Comparison of ENCODE assay signal across 8 cellular contexts in genomic region chrX:130339408-130340222, GRCh38. TPM values are rescaled to one million over a fixed set of nuclear protein-coding genes. Genes with fewer than 3 reads are reported as not detected.
DNase-seq lines count a peak whose midpoint lies in the region; ATAC-seq, FAIRE-seq and TF ChIP-seq lines count a peak whose summit lies in the region.

Gene SLC25A14, plus strand, starts transcription at chrX:130339919. Its CDS starts 360 bp downstream, at chrX:130340279.

- CTCF ChIA-PET in naive thymus-derived CD4-positive, alpha-beta T cell (lab: Charles Lee), result interaction anchor here (0.6 kb wide), 1 partner anchor 500 kb away, joined by 3 read pairs; no protein-coding TSS in a partner anchor

- peak within 1 kb of the TSS; percentile 87 for H3K27ac ChIP-seq in DND-41 (ENCODE audit: low read length)
- peak within 1 kb of the TSS; percentile 68 for H3K27ac ChIP-seq in naive thymus-derived CD4-positive, alpha-beta T cell (ENCODE audit: low read depth, low read length)

- no peaks in the 10 kb centered on the region for H3K36me3 ChIP-seq in DND-41 (ENCODE audit: insufficient read depth, low read length)
- no peaks in the 10 kb centered on the region for H3K36me3 ChIP-seq in naive thymus-derived CD4-positive, alpha-beta T cell (ENCODE audit: control insufficient read depth in 2 of 3, insufficient read depth in 3 of 3, low read length in 3 of 3)

- intact Hi-C loops in naive thymus-derived CD4-positive, alpha-beta T cell (cut with micrococcal nuclease), result loop anchor here (1.0 to 10.0 kb wide), 6 partner anchors 62 to 1473 kb away; partner anchors contain the start of genes ENOX2 (in 2 of the 2), ZNF280C (in 2 of the 2) and RBMX2 (in 1 of the 2)

- ATAC-seq in DND-41 (ENCODE audit: insufficient read depth, low read depth) (peak; percentile 92), GM21737 (IDR thresholded peaks at IDR 0.05; ENCODE audit: unreplicated experiment) (peak; percentile 96)
- peak; percentile 94 for ATAC-seq in naive thymus-derived CD4-positive, alpha-beta T cell

- no peaks in the 10 kb centered on the region for H3K9me3 ChIP-seq in DND-41 (ENCODE audit: insufficient read depth, low read length, severe bottlenecking)
- H3K9me3 ChIP-seq in naive thymus-derived CD4-positive, alpha-beta T cell (ENCODE audit: control insufficient read depth in 2 of 3, low read length in 3 of 3), result no peaks in the 10 kb centered on the region

- POLR2A ChIA-PET in naive thymus-derived CD4-positive, alpha-beta T cell (lab: Charles Lee), result interaction anchor here (1.0 kb wide), 1 partner anchor 170 kb away, joined by 3 read pairs; no protein-coding TSS in a partner anchor

- peaks cover 2% of the 10 kb centered on the region; the same call in 1 of the 2 replicates for H3K79me2 ChIP-seq in DND-41 (ENCODE audit: insufficient read depth, low read length)

- H4K20me1 ChIP-seq in DND-41 (ENCODE audit: insufficient read depth, low read length), result no peaks in the 10 kb centered on the region

- H3K9ac ChIP-seq in DND-41 (ENCODE audit: low read depth, low read length), result peak within 1 kb of the TSS; percentile 71

- peak within 1 kb of the TSS; percentile 81 for H3K4me2 ChIP-seq in DND-41 (ENCODE audit: insufficient read depth, low read length)

- H2AFZ ChIP-seq in DND-41 (ENCODE audit: low read depth, low read length), result peak within 1 kb of the TSS; percentile 90

- H3K27ac Mint-ChIP-seq in naive thymus-derived CD4-positive, alpha-beta T cell, result peak within 1 kb of the TSS; percentile 80 to 95 (median 90)

- no peaks in the 10 kb centered on the region for H3K27me3 ChIP-seq in DND-41 (ENCODE audit: insufficient read depth, low read length, poor library complexity)
- no peaks in the 10 kb centered on the region for H3K27me3 ChIP-seq in naive thymus-derived CD4-positive, alpha-beta T cell (ENCODE audit: control insufficient read depth in 2 of 2, insufficient read depth in 2 of 2, low read length in 2 of 2)

- peak; percentile 12 for FAIRE-seq in RCC 7860 (lab: Jason Lieb, UNC)

- peaks cover 0 to 1% (median 0%) of the 10 kb centered on the region in 11 donors for H3K9me3 Mint-ChIP-seq in naive thymus-derived CD4-positive, alpha-beta T cell

- H3K36me3 Mint-ChIP-seq in naive thymus-derived CD4-positive, alpha-beta T cell, result no peaks in the 10 kb centered on the region

- H3K4me1 Mint-ChIP-seq in naive thymus-derived CD4-positive, alpha-beta T cell, result peaks cover 7 to 25% (median 21%) of the 10 kb centered on the region in 7 donors

- DNase-seq in DND-41, result peak; percentile 83
- peak; percentile 58 for DNase-seq in KG1 (lab: John Stamatoyannopoulos, UW)
- DNase-seq in RCC 7860 (ENCODE audit: low spot score), result peak; percentile 49
- DNase-seq in activated T-cell treated with anti-CD3 and anti-CD28 coated beads, Interleukin-2, amount 50 U/mL, for 48 hours, result peak; percentile 74 to 78
- peak; percentile 63 for DNase-seq in fibroblast of gingiva (ENCODE audit: low read depth)
- peak; percentile 33 to 79 (median 72) for DNase-seq in naive thymus-derived CD4-positive, alpha-beta T cell
- peak; percentile 58 to 78 (median 65) for DNase-seq in stimulated activated naive CD4-positive, alpha-beta T cell (lab: John Stamatoyannopoulos, UW)

- peak within 1 kb of the TSS; percentile 89 to 99 (median 94) for H3K4me3 Mint-ChIP-seq in naive thymus-derived CD4-positive, alpha-beta T cell

- no peaks in the 10 kb centered on the region for H3K27me3 Mint-ChIP-seq in naive thymus-derived CD4-positive, alpha-beta T cell

- peaks cover 20% of the 10 kb centered on the region for H3K4me1 ChIP-seq in DND-41 (ENCODE audit: insufficient read depth, low read length)
- H3K4me1 ChIP-seq in naive thymus-derived CD4-positive, alpha-beta T cell (ENCODE audit: control insufficient read depth in 2 of 2, insufficient read depth in 2 of 2, low read length in 2 of 2), result peaks cover 4 to 5% of the 10 kb centered on the region in 2 donors

- TF ChIP-seq CTCF in DND-41 (IDR thresholded peaks at IDR 0.05; ENCODE audit: borderline replicate concordance, extremely low read depth, low read length, poor library complexity, severe bottlenecking), result no peak

- H3K4me3 ChIP-seq in DND-41 (ENCODE audit: low read depth in 1 of 2, low read length in 2 of 2), result peak within 1 kb of the TSS; percentile 63 to 79
- H3K4me3 ChIP-seq in naive thymus-derived CD4-positive, alpha-beta T cell (ENCODE audit: low read length), result peak within 1 kb of the TSS; percentile 90

RNA-seq across cellular contexts. Expression of gene SLC25A14, which starts in this region (rescaled TPM):
- 10 to 100 TPM; 10.7 to 14.3 (median 13.8) TPM for total RNA-seq in naive thymus-derived CD4-positive, alpha-beta T cell
- 1 to 10 TPM; 5.5 to 7.4 TPM for polyA plus RNA-seq in naive thymus-derived CD4-positive, alpha-beta T cell

Comparison
In these comparisons a context has a peak if more than half of its experiments do, and no peak if none do; other contexts are left out.
1. Peak in every context shown above with its lines: DNase-seq, ATAC-seq, H3K4me3 ChIP-seq and H3K27ac ChIP-seq.